Comparison of ENCODE assay signal across 24 cellular contexts in genomic region chr22:27993774-27994350, GRCh38.
DNase-seq lines count a peak whose midpoint lies in the region; ATAC-seq, FAIRE-seq and TF ChIP-seq lines count a peak whose summit lies in the region.
"Had no signal": no experiment of that assay in that cellular context is flagged by ENCODE, and none has a peak within 500 bp of the region (broad histone marks: within the 10 kb centered on the region; RNA-seq: fewer than 3 reads in every experiment).

No MANE protein-coding gene starts in this region.

- no peaks in the 10 kb centered on the region for H4K20me1 ChIP-seq in HepG2 (ENCODE audit: insufficient read depth, low read length)

- no peak overlapping the region for H3K4me3 Mint-ChIP-seq in endothelial cell (ENCODE audit: unreplicated experiment)

- H3K27me3 Mint-ChIP-seq in endothelial cell (ENCODE audit: unreplicated experiment): peaks cover 7% of the 10 kb centered on the region

- H3K9me3 Mint-ChIP-seq in endothelial cell (ENCODE audit: unreplicated experiment): no peaks in the 10 kb centered on the region
- H3K9me3 Mint-ChIP-seq: activated T-helper 2 cell treated with anti-CD3 and anti-CD28 coated beads, Interferon-gamma antibody, Interleukin-2, Interleukin-4, amounts not matched to agents 10 μg/mL and 5 μg/mL and 100 μg/mL, durations not matched to agents 14 hours and 24 hours and 36 hours had no signal

- H3K4me3 ChIP-seq in right lobe of liver (no peak overlapping the region), HepG2 (replicated peaks in 1 of 3; ENCODE audit: insufficient read depth in 1 of 3, low read depth in 2 of 3, low read length in 3 of 3) (no peak overlapping the region)
- H3K4me3 ChIP-seq: lung, prostate gland, thoracic aorta had no signal

- H3K27ac ChIP-seq in right lobe of liver: no peak overlapping the region
- H3K27ac ChIP-seq in HepG2 (ENCODE audit: extremely low read length, insufficient read depth, low read length): no peak overlapping the region
- H3K27ac ChIP-seq: C4-2B, epithelial cell of prostate, prostate gland, thoracic aorta had no signal

- CTCF ChIA-PET in HepG2 (lab: Yijun Ruan, JAX; ENCODE audit: low intra/inter-chr PET ratio, low total read pairs): no interaction called here

- TF ChIP-seq POLR2A in right lobe of liver (IDR thresholded peaks at IDR 0.05) (no peak), HepG2 (IDR thresholded peaks at IDR 0.05; ENCODE audit: insufficient read depth in 1 of 2, low read depth in 2 of 2, low read length in 2 of 2) (no peak)

- H3K36me3 ChIP-seq in right lobe of liver: no peaks in the 10 kb centered on the region
- H3K36me3 ChIP-seq in HepG2 (replicated peaks in 1 of 2; ENCODE audit: control insufficient read depth in 1 of 2, insufficient read depth in 2 of 2, low read length in 2 of 2): peaks cover 10 to 13% of the 10 kb centered on the region in 2 experiments; a peak in 4 of 5 replicates
- H3K36me3 ChIP-seq: prostate gland had no signal

- no peak overlapping the region for H2AFZ ChIP-seq in HepG2 (ENCODE audit: low read length)

- peaks cover 22% of the 10 kb centered on the region for H3K36me3 Mint-ChIP-seq in endothelial cell (ENCODE audit: low read depth, unreplicated experiment)

- no peak overlapping the region for H3K9ac ChIP-seq in HepG2 (ENCODE audit: insufficient read depth, low read depth, low read length)

- H3K27ac Mint-ChIP-seq in endothelial cell (ENCODE audit: unreplicated experiment): peak overlapping the region; percentile 19
- H3K27ac Mint-ChIP-seq: activated T-helper 2 cell treated with anti-CD3 and anti-CD28 coated beads, Interferon-gamma antibody, Interleukin-2, Interleukin-4, amounts not matched to agents 10 μg/mL and 5 μg/mL and 100 μg/mL, durations not matched to agents 14 hours and 24 hours and 36 hours had no signal

- FAIRE-seq in HepG2 (lab: Jason Lieb, UNC): no peak

- DNase-seq in right lobe of liver: peak; percentile 11 to 34 (median 24)
- DNase-seq in HepG2 (ENCODE audit: low spot score): no peak
- DNase-seq in endothelial cell (ENCODE audit: low spot score): no peak
- DNase-seq in posterior vena cava (ENCODE audit: low spot score): peak; percentile 47
- DNase-seq in inferior parietal cortex (ENCODE audit: extremely low spot score): no peak
- DNase-seq in T-helper 9 cell: no peak
- DNase-seq in SKM-1 treated with dmso at 0.1 percent for 144 hours (lab: John Stamatoyannopoulos, UW; ENCODE audit: unreplicated experiment): no peak
- DNase-seq: DMS79; effector CD4-positive, alpha-beta T cell; GDM1; GOT3; IMR-90; NCI-H1694; NCI-H524 treated with DMSO at 0.1 percent for 48 hours; SIG-M5; stimulated activated naive CD8-positive, alpha-beta T cell treated with anti-CD3 and anti-CD28 coated beads, Interleukin-15, Interleukin-2, amounts not matched to agents 100 U/mL and 50 U/mL, for 24 hours; SW 1271 had no signal

- 100% methylated on average over 1 of the region's 9 CpGs for WGBS in right lobe of liver (ENCODE audit: insufficient coverage, low coverage, low lambda C conversion rate, missing lambda C conversion rate)
- WGBS in HepG2 (ENCODE audit: low lambda C conversion rate): 100% methylated on average over 3 of the region's 9 CpGs

- no peaks in the 10 kb centered on the region for H3K9me3 ChIP-seq in right lobe of liver
- no peaks in the 10 kb centered on the region for H3K9me3 ChIP-seq in HepG2 (ENCODE audit: low read length)
- H3K9me3 ChIP-seq: prostate gland, thoracic aorta had no signal

- no TSS peak for BruUV-seq in HepG2 (replicated peaks; lab: Mats Ljungman, UMichigan)

- no peak for TF ChIP-seq CTCF in right lobe of liver (IDR thresholded peaks at IDR 0.05)
- TF ChIP-seq CTCF in HepG2 (CRISPR knock-in tag; IDR thresholded peaks at IDR 0.05): no peak
- no peak for TF ChIP-seq CTCF in endothelial cell (IDR thresholded peaks at IDR 0.05; ENCODE audit: unreplicated experiment)

- peaks cover 6% of the 10 kb centered on the region for H3K4me1 Mint-ChIP-seq in endothelial cell (ENCODE audit: unreplicated experiment)

- H3K4me2 ChIP-seq in HepG2 (ENCODE audit: low read depth, low read length): no peak overlapping the region

- no peak for TF ChIP-seq RAD21 in HepG2 (CRISPR knock-in tag; IDR thresholded peaks at IDR 0.05)

- POLR2A ChIA-PET in HepG2 (lab: Yijun Ruan, JAX): interaction anchor here (0.5 kb wide), 1 partner anchor 56 kb away, joined by 3 read pairs; no protein-coding TSS in a partner anchor

- H3K4me1 ChIP-seq in right lobe of liver (peaks cover 0 to 11% (median 5%) of the 10 kb centered on the region in 4 donors), HepG2 (ENCODE audit: insufficient read depth, low read length) (peaks cover 8% of the 10 kb centered on the region)
- H3K4me1 ChIP-seq: prostate gland had no signal

- TF ChIP-seq EP300 in HepG2 (IDR thresholded peaks at IDR 0.05; ENCODE audit: low read depth in 2 of 2, low read length in 2 of 2): no peak
- TF ChIP-seq EP300 in HepG2 (CRISPR knock-in tag; IDR thresholded peaks at IDR 0.05; ENCODE audit: borderline replicate concordance): no peak

- H3K27me3 ChIP-seq in right lobe of liver (no peaks in the 10 kb centered on the region), HepG2 (ENCODE audit: control insufficient read depth in 1 of 2, insufficient read depth in 2 of 2, low read length in 2 of 2) (no peaks in the 10 kb centered on the region)

- no peaks in the 10 kb centered on the region for H3K79me2 ChIP-seq in HepG2 (ENCODE audit: insufficient read depth, low read length)

- ATAC-seq in right lobe of liver: no peak
- no peak for ATAC-seq in HepG2
- ATAC-seq: Panc1; stimulated activated naive CD8-positive, alpha-beta T cell treated with anti-CD3 and anti-CD28 coated beads, Interleukin-15, Interleukin-2, amounts not matched to agents 100 U/mL and 50 U/mL, for 24 hours had no signal

- in situ Hi-C loops in HepG2 (cut with HindIII; ENCODE audit: extremely low pct_ligation_motif_present, low pct_unique_long_range_greater_than_20kb): no loop called here

- intact Hi-C loops in right lobe of liver (cut with DNase I) (no loop called here), HepG2 (cut with micrococcal nuclease; ENCODE audit: unreplicated experiment) (no loop called here), posterior vena cava (cut with DNase I) (loop anchor here (5.0 kb wide), 2 partner anchors 107 to 602 kb away; no protein-coding TSS in a partner anchor)

TF ChIP-seq in HepG2, 621 proteins besides CTCF, POLR2A, EP300 and RAD21 (continues in another document):
- no peak for TF ChIP-seq ZNF615 (CRISPR knock-in tag; IDR thresholded peaks at IDR 0.05; ENCODE audit: borderline replicate concordance)
- TF ChIP-seq AKNA (CRISPR knock-in tag; IDR thresholded peaks at IDR 0.05; ENCODE audit: borderline replicate concordance): no peak

Comparison
In these comparisons a context has a peak if more than half of its experiments do, and no peak if none do; other contexts are left out.
1. DNase-seq: peak in right lobe of liver (3 of 3) and posterior vena cava (single experiment); none in HepG2 (single experiment), endothelial cell (single experiment), inferior parietal cortex (single experiment), T-helper 9 cell (single experiment) and SKM-1 treated with dmso at 0.1 percent for 144 hours (single experiment).
2. intact Hi-C loops: an anchor here in posterior vena cava (5.0 kb wide); none called in right lobe of liver and HepG2.